In the genomic region with DNA sequence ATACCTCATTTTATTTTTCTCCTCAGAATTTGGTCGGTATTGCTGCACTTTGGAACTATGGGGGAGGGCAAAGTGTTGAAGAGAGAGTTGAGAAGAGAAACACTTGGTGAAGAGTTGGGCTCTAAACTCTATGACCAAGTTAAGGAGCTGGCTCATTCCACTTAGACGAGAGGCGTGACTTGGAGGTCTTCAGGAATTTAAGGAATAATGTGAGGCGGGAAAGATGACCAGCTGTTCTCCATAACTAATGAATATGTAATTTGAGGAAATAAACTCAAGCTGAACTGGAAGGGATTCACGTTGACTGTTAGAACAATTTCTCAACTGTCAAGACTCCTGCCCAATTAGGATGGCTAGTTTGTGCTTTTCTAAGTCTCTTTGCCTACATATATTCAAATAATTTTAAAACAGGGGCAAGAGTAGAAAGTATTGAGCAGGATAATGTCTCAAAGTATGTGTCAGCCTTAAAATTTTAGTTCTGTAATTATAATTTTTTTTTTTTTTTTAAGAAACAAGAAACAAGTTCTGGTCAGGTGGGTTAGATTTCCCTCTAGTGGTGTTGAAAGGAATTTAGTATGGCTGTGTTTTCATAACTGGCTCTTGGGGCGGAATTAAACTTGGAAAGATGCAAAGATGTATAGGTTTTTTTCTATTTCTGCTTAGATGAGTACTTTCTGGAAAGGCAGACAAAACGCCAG, we compare ENCODE assay signal across 8 cellular contexts. TPM values are rescaled to one million over a fixed set of nuclear protein-coding genes. Genes with fewer than 3 reads are reported as not detected.
DNase-seq lines count a peak whose midpoint lies in the region; ATAC-seq, FAIRE-seq and TF ChIP-seq lines count a peak whose summit lies in the region.

No MANE protein-coding gene starts in this region.

- H3K4me1 ChIP-seq in adipocyte (ENCODE audit: control insufficient read depth, insufficient read depth, low read length) (peaks cover 8% of the 10 kb centered on the region), upper lobe of left lung (peaks cover 0 to 6% (median 0%) of the 10 kb centered on the region in 4 donors)

- POLR2A ChIA-PET in AG04450 (lab: Yijun Ruan, JAX) = interaction anchor here (0.6 kb wide), 1 partner anchor 53 kb away, joined by 3 read pairs; no protein-coding TSS in a partner anchor

- TF ChIP-seq EP300 in upper lobe of left lung (IDR thresholded peaks at IDR 0.05) = no peak

- H3K4me3 ChIP-seq in AG04450 (ENCODE audit: low read depth, low read length) (no peak overlapping the region), H7 (ENCODE audit: insufficient read depth, low read depth, low read length) (no peak overlapping the region), adipocyte (ENCODE audit: low read length) (no peak overlapping the region), upper lobe of left lung (no peak overlapping the region)

- FAIRE-seq in islet of Langerhans (lab: Jason Lieb, UNC) = peak; percentile 97

- H3K36me3 ChIP-seq in H7 (replicated peaks; ENCODE audit: control insufficient read depth, insufficient read depth, low read length) (no peaks in the 10 kb centered on the region), adipocyte (ENCODE audit: control insufficient read depth, insufficient read depth, low read length, severe bottlenecking) (no peaks in the 10 kb centered on the region), upper lobe of left lung (no peaks in the 10 kb centered on the region)

- H3K27ac ChIP-seq in AG04450 (ENCODE audit: low read depth, low read length) (no peak overlapping the region), upper lobe of left lung (peak overlapping the region in 2 of 4 donors; percentile 14 to 25)

- H3K9me3 ChIP-seq in AG04450 (ENCODE audit: control insufficient read depth, insufficient read depth, low read length) = no peaks in the 10 kb centered on the region
- H3K9me3 ChIP-seq in adipocyte (ENCODE audit: control insufficient read depth, low read length) = no peaks in the 10 kb centered on the region
- H3K9me3 ChIP-seq in upper lobe of left lung = no peaks in the 10 kb centered on the region

- intact Hi-C loops in posterior vena cava (cut with DNase I) = no loop called here

- H3K9ac ChIP-seq in adipocyte (ENCODE audit: low read length) = no peak overlapping the region

- DNase-seq in AG04450 (ENCODE audit: low read depth, low spot score) (no peak), H7 (peak; percentile 20), adipocyte (ENCODE audit: low read depth) (peak; percentile 57), upper lobe of left lung (no peak), posterior vena cava (ENCODE audit: low spot score) (no peak)

- no peaks in the 10 kb centered on the region for H3K27me3 ChIP-seq in AG04450 (ENCODE audit: control insufficient read depth, insufficient read depth, low read length)
- peaks cover 78% of the 10 kb centered on the region for H3K27me3 ChIP-seq in H7 (ENCODE audit: control insufficient read depth, insufficient read depth, low read length)
- H3K27me3 ChIP-seq in adipocyte (replicated peaks; ENCODE audit: control insufficient read depth, insufficient read depth, low read length) = no peaks in the 10 kb centered on the region
- H3K27me3 ChIP-seq in upper lobe of left lung = no peaks in the 10 kb centered on the region

- no peak for TF ChIP-seq POLR2A in upper lobe of left lung (IDR thresholded peaks at IDR 0.05)

- peak; percentile 68 for TF ChIP-seq CTCF in AG04450 (IDR thresholded peaks at IDR 0.05; ENCODE audit: low read depth, low read length)
- peak; percentile 36 to 57 (median 46) for TF ChIP-seq CTCF in upper lobe of left lung (IDR thresholded peaks at IDR 0.05)

- peak in 1 of 2 donors; percentile 39 for ATAC-seq in upper lobe of left lung (ENCODE audit: low FRiP score in 2 of 2)
- ATAC-seq in GM19328 (IDR thresholded peaks at IDR 0.05; ENCODE audit: unreplicated experiment) = no peak
- ATAC-seq in HG02973 (IDR thresholded peaks at IDR 0.05; ENCODE audit: unreplicated experiment) = no peak

- CTCF ChIA-PET in AG04450 (lab: Charles Lee) = interaction anchor here (0.7 to 2.2 kb wide), 8 partner anchors 12 to 492 kb away, joined by 3 to 9 read pairs (median 4); no protein-coding TSS in a partner anchor

- 56 to 60% methylated on average over 7 of the region's 7 CpGs for WGBS in upper lobe of left lung, 2 donors

RNA-seq across cellular contexts. Expression of a gene that starts 33.4 kb away (rescaled TPM):
- polyA plus RNA-seq in AG04450 (2011; rRNA removed) = not detected in 2 replicates
- polyA minus RNA-seq in AG04450 (2011; rRNA and poly(A)+ RNA removed) = not detected in 2 replicates
- not detected in 2 replicates for total RNA-seq in H7 (2014; rRNA removed; shearing (Covaris generic))
- total RNA-seq in upper lobe of left lung (not detected), posterior vena cava (not detected)

Comparison
In these comparisons a context has a peak if more than half of its experiments do, and no peak if none do; other contexts are left out.
1. DNase-seq: peak in H7 (single experiment) and adipocyte (single experiment); none in AG04450 (single experiment), upper lobe of left lung (0 of 2) and posterior vena cava (single experiment).